40 cellular contexts compared by ENCODE assay signal in genomic region chr6:149186873-149187272, GRCh38.
"Had no signal": no experiment of that assay in that cellular context is flagged by ENCODE, and none has a peak within 500 bp of the region (broad histone marks: within the 10 kb centered on the region; RNA-seq: fewer than 3 reads in every experiment).

No MANE protein-coding gene starts in this region.

- H3K4me1 Mint-ChIP-seq: brain had no signal

- H3K27me3 Mint-ChIP-seq: activated naive CD4-positive, alpha-beta T cell treated with anti-CD3 and anti-CD28 coated beads, Interleukin-2, amount 10 ng/mL, durations not matched to agents 7 days and 5 days; activated naive CD4-positive, alpha-beta T cell treated with anti-CD3 and anti-CD28 coated beads, Interleukin-2, amount 50 U/mL, for 24 hours; activated naive CD8-positive, alpha-beta T cell; activated naive CD8-positive, alpha-beta T cell treated with anti-CD3 and anti-CD28 coated beads for 36 hours; activated naive CD8-positive, alpha-beta T cell treated with anti-CD3 and anti-CD28 coated beads, Interleukin-2, amount 50 U/mL, for 24 hours; activated T-cell treated with anti-CD3 and anti-CD28 coated beads, Interleukin-2, amount 50 U/mL, for 24 hours; activated T-helper 17 cell treated with anti-CD3 and anti-CD28 coated beads, Interleukin-2, amount 50 U/mL, for 72 hours; central memory CD8-positive, alpha-beta T cell had no signal

- H3K9me3 ChIP-seq: adrenal gland, ascending aorta, breast epithelium had no signal

- FAIRE-seq: astrocyte, bronchial epithelial cell had no signal

- H3K4me3 ChIP-seq: adrenal gland, ascending aorta, body of pancreas, breast epithelium, cardiac muscle cell had no signal

- DNase-seq: activated effector memory CD4-positive, alpha-beta T cell treated with anti-CD3 and anti-CD28 coated beads, Interleukin-2, amount 50 U/mL, for 16 hours; activated effector memory CD4-positive, alpha-beta T cell treated with Interleukin-2 at 50 U/mL for 16 hours; activated gamma-delta T cell; activated gamma-delta T cell treated with Interleukin-2 at 50 U/mL for 16 hours; activated naive CD4-positive, alpha-beta T cell; activated naive CD4-positive, alpha-beta T cell treated with anti-CD3 and anti-CD28 coated beads for 36 hours; activated naive CD4-positive, alpha-beta T cell treated with anti-CD3 and anti-CD28 coated beads, Interleukin-2, amount 10 ng/mL, durations not matched to agents 7 days and 5 days; activated naive CD4-positive, alpha-beta T cell treated with anti-CD3 and anti-CD28 coated beads, Interleukin-2, amount 50 U/mL, for 16 hours; activated naive CD4-positive, alpha-beta T cell treated with Interleukin-2 at 50 U/mL for 16 hours; activated naive CD8-positive, alpha-beta T cell treated with anti-CD3 and anti-CD28 coated beads for 36 hours; activated naive CD8-positive, alpha-beta T cell treated with anti-CD3 and anti-CD28 coated beads, Interleukin-2, amount 10 ng/mL, durations not matched to agents 7 days and 5 days; activated naive CD8-positive, alpha-beta T cell treated with anti-CD3 and anti-CD28 coated beads, Interleukin-2, amount 50 U/mL, for 24 hours; activated T-cell treated with anti-CD3 and anti-CD28 coated beads, Interleukin-2, amount 50 U/mL, for 1 hour; activated T-cell treated with anti-CD3 and anti-CD28 coated beads, Interleukin-2, amount 50 U/mL, for 24 hours; activated T-cell treated with anti-CD3 and anti-CD28 coated beads, Interleukin-2, amount 50 U/mL, for 4 hours; activated T-cell treated with anti-CD3 and anti-CD28 coated beads, Interleukin-2, amount 50 U/mL, for 48 hours; activated T-cell treated with anti-CD3 and anti-CD28 coated beads, Interleukin-2, amount 50 U/mL, for 72 hours; adrenal gland; amniotic stem cell; amygdala; anterior cingulate cortex; aorta; body of pancreas; brain microvascular endothelial cell; caudate nucleus; central memory CD4-positive, alpha-beta T cell; cerebellar nuclear complex had no signal

- H3K27ac ChIP-seq: adrenal gland, ascending aorta, body of pancreas, brain microvascular endothelial cell, breast epithelium, cardiac muscle cell had no signal

- H3K4me3 Mint-ChIP-seq: activated naive CD4-positive, alpha-beta T cell treated with anti-CD3 and anti-CD28 coated beads for 36 hours; activated naive CD4-positive, alpha-beta T cell treated with anti-CD3 and anti-CD28 coated beads, Interleukin-2, amount 10 ng/mL, durations not matched to agents 7 days and 5 days; activated naive CD4-positive, alpha-beta T cell treated with anti-CD3 and anti-CD28 coated beads, Interleukin-2, amount 50 U/mL, for 24 hours; activated naive CD8-positive, alpha-beta T cell; activated naive CD8-positive, alpha-beta T cell treated with anti-CD3 and anti-CD28 coated beads for 36 hours; activated naive CD8-positive, alpha-beta T cell treated with anti-CD3 and anti-CD28 coated beads, Interleukin-2, amount 10 ng/mL, durations not matched to agents 7 days and 5 days; activated naive CD8-positive, alpha-beta T cell treated with anti-CD3 and anti-CD28 coated beads, Interleukin-2, amount 50 U/mL, for 24 hours; activated T-cell treated with anti-CD3 and anti-CD28 coated beads, Interleukin-2, amount 50 U/mL, for 24 hours; activated T-cell treated with anti-CD3 and anti-CD28 coated beads, Interleukin-2, amount 50 U/mL, for 4 hours; activated T-cell treated with anti-CD3 and anti-CD28 coated beads, Interleukin-2, amount 50 U/mL, for 72 hours; activated T-helper 1 cell treated with anti-CD3 and anti-CD28 coated beads, Interleukin-12 subunit alpha, Interleukin-12 subunit beta, Interleukin-2, Interleukin-4 antibody, amounts not matched to agents 30 ng/mL and 10 ng/mL and 1 ng/mL, durations not matched to agents 14 hours and 24 hours and 36 hours; brain; central memory CD8-positive, alpha-beta T cell had no signal

- H3K36me3 Mint-ChIP-seq: brain had no signal

- H3K27ac Mint-ChIP-seq: activated naive CD4-positive, alpha-beta T cell treated with anti-CD3 and anti-CD28 coated beads for 36 hours; activated naive CD4-positive, alpha-beta T cell treated with anti-CD3 and anti-CD28 coated beads, Interleukin-2, amount 10 ng/mL, durations not matched to agents 7 days and 5 days; activated naive CD4-positive, alpha-beta T cell treated with anti-CD3 and anti-CD28 coated beads, Interleukin-2, amount 50 U/mL, for 24 hours; activated naive CD4-positive, alpha-beta T cell treated with anti-CD3 and anti-CD28 coated beads, Interleukin-2, amount 50 U/mL, for 72 hours; activated naive CD8-positive, alpha-beta T cell; activated naive CD8-positive, alpha-beta T cell treated with anti-CD3 and anti-CD28 coated beads for 36 hours; activated naive CD8-positive, alpha-beta T cell treated with anti-CD3 and anti-CD28 coated beads, Interleukin-2, amount 10 ng/mL, durations not matched to agents 7 days and 5 days; activated naive CD8-positive, alpha-beta T cell treated with anti-CD3 and anti-CD28 coated beads, Interleukin-2, amount 50 U/mL, for 24 hours; activated T-cell treated with anti-CD3 and anti-CD28 coated beads, Interleukin-2, amount 50 U/mL, for 24 hours; activated T-helper 1 cell treated with anti-CD3 and anti-CD28 coated beads, Interleukin-12 subunit alpha, Interleukin-12 subunit beta, Interleukin-2, Interleukin-4 antibody, amounts not matched to agents 30 ng/mL and 10 ng/mL and 1 ng/mL, durations not matched to agents 14 hours and 24 hours and 36 hours; activated T-helper 2 cell treated with anti-CD3 and anti-CD28 coated beads, Interferon-gamma antibody, Interleukin-2, Interleukin-4, amounts not matched to agents 10 μg/mL and 5 μg/mL and 100 μg/mL, durations not matched to agents 14 hours and 24 hours and 36 hours; brain had no signal

- H3K36me3 ChIP-seq: adrenal gland, ascending aorta, brain microvascular endothelial cell, breast epithelium, cardiac muscle cell had no signal

- H3K27me3 ChIP-seq: adrenal gland, ascending aorta, body of pancreas, brain microvascular endothelial cell, breast epithelium, cardiac muscle cell had no signal

- H3K4me1 ChIP-seq: adrenal gland, ascending aorta, body of pancreas, breast epithelium had no signal

- ATAC-seq: activated naive CD4-positive, alpha-beta T cell treated with anti-CD3 and anti-CD28 coated beads, Interleukin-2, amount 50 U/mL, for 72 hours; activated naive CD8-positive, alpha-beta T cell treated with anti-CD3 and anti-CD28 coated beads, Interleukin-2, amount 50 U/mL, for 24 hours; activated T-cell treated with anti-CD3 and anti-CD28 coated beads, Interleukin-2, amount 50 U/mL, for 4 hours; activated T-cell treated with anti-CD3 and anti-CD28 coated beads, Interleukin-2, amount 50 U/mL, for 72 hours; activated T-helper 17 cell treated with anti-CD3 and anti-CD28 coated beads, Interleukin-2, amount 50 U/mL, for 72 hours; body of pancreas had no signal

- H3K9me3 Mint-ChIP-seq: central memory CD8-positive, alpha-beta T cell had no signal
